ENCODE assay signal across 13 cellular contexts in the genomic region with DNA sequence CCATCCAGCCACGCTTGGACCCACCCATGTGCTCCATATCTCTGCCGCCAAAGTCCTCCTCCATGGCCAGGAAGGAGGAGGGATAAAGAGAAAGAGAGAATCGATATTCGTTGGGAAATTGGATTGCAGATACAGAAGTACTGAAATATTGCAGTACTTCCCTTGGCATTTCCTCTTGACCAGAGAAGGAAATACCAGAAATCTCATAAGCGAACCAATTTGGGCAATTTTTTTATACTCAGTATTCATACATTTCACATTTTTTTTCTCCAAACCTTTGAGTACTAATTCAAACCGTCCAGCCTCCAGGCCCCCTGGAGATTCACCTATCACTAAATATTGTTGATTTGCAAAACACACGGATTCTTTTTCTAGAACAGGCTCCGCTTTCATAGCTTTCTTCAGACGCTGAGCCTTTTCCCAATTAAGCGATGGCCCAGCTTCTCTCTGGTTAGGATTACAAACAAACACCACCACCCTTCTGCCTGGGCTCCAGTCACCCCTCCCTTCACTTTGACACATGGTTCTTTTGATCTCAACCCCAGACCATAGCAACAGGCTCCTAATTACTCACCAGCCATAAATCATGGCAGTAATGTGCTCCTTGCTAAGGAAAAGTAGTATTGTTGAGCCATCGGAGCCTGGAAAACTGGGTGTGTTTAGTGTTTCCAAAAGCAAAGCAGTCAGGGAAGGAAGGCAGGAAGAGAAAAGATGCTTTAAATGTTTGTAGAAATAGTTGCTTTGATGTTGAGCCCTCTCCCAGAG.
DNase-seq lines count a peak whose midpoint lies in the region; ATAC-seq and TF ChIP-seq lines count a peak whose summit lies in the region.
"Had no signal": no experiment of that assay in that cellular context is flagged by ENCODE, and none has a peak within 500 bp of the region (broad histone marks: within the 10 kb centered on the region; RNA-seq: fewer than 3 reads in every experiment).

No MANE protein-coding gene starts in this region.

- no peaks in the 10 kb centered on the region for H3K27me3 Mint-ChIP-seq in nephron (ENCODE audit: low read depth)
- H3K27me3 Mint-ChIP-seq in chondrocyte (ENCODE audit: low read depth), result no peaks in the 10 kb centered on the region

- H3K4me3 Mint-ChIP-seq in nephron (peak overlapping the region in 1 of 3 experiments; percentile 14), chondrocyte (ENCODE audit: unreplicated experiment) (no peak overlapping the region)
- H3K4me3 Mint-ChIP-seq: CD4-positive, alpha-beta T cell had no signal

- H3K9me3 Mint-ChIP-seq in nephron, result no peaks in the 10 kb centered on the region
- no peaks in the 10 kb centered on the region for H3K9me3 Mint-ChIP-seq in chondrocyte (ENCODE audit: low read depth)
- H3K9me3 Mint-ChIP-seq: CD4-positive, alpha-beta T cell had no signal

- DNase-seq in EL (peak; percentile 54), NCI-H187 treated with DMSO at 0.1 percent for 48 hours (lab: John Stamatoyannopoulos, UW) (peak; percentile 58), cardiac fibroblast (ENCODE audit: low read depth in 2 of 2) (peak; percentile 30 to 40), chondrocyte (ENCODE audit: low spot score) (no peak), ureter (ENCODE audit: low spot score) (no peak), anterior cingulate cortex (lab: John Stamatoyannopoulos, UW) (no peak)
- DNase-seq: CD4-positive, alpha-beta T cell; NCI-H1092 treated with DMSO at 0.1 percent for 48 hours had no signal

- H3K36me3 Mint-ChIP-seq in nephron (ENCODE audit: low read depth), result no peaks in the 10 kb centered on the region
- H3K36me3 Mint-ChIP-seq in chondrocyte (ENCODE audit: low read depth), result no peaks in the 10 kb centered on the region

- H3K27ac Mint-ChIP-seq in nephron (peak overlapping the region; percentile 6 to 35 (median 6)), chondrocyte (ENCODE audit: unreplicated experiment) (no peak overlapping the region)
- H3K27ac Mint-ChIP-seq: CD4-positive, alpha-beta T cell had no signal

- peaks cover 32% of the 10 kb centered on the region for H3K4me1 Mint-ChIP-seq in nephron
- peaks cover 30% of the 10 kb centered on the region for H3K4me1 Mint-ChIP-seq in chondrocyte (ENCODE audit: low read depth)

- TF ChIP-seq CTCF in cardiac fibroblast (IDR thresholded peaks at IDR 0.05; ENCODE audit: low read depth, low read length) (no peak), nephron (IDR thresholded peaks at IDR 0.05; ENCODE audit: unreplicated experiment in 3 of 3) (no peak), chondrocyte (IDR thresholded peaks at IDR 0.05) (no peak)

- no peak overlapping the region for H3K4me3 ChIP-seq in cardiac fibroblast (replicated peaks in 1 of 2; ENCODE audit: low read depth in 2 of 2, low read length in 2 of 2)
- H3K4me3 ChIP-seq: cardiac muscle cell, gastroesophageal sphincter, thoracic aorta had no signal

- no peak for ATAC-seq in HG03520 (IDR thresholded peaks at IDR 0.05; ENCODE audit: unreplicated experiment)
- ATAC-seq: gastroesophageal sphincter had no signal

Comparison
In these comparisons a context has a peak if more than half of its experiments do, and no peak if none do; other contexts are left out.
1. DNase-seq: peak in EL (single experiment), NCI-H187 treated with DMSO at 0.1 percent for 48 hours (single experiment) and cardiac fibroblast (2 of 2); none in chondrocyte (single experiment), ureter (single experiment) and anterior cingulate cortex (0 of 58).